ENCODE assay signal across 8 cellular contexts in the genomic region with DNA sequence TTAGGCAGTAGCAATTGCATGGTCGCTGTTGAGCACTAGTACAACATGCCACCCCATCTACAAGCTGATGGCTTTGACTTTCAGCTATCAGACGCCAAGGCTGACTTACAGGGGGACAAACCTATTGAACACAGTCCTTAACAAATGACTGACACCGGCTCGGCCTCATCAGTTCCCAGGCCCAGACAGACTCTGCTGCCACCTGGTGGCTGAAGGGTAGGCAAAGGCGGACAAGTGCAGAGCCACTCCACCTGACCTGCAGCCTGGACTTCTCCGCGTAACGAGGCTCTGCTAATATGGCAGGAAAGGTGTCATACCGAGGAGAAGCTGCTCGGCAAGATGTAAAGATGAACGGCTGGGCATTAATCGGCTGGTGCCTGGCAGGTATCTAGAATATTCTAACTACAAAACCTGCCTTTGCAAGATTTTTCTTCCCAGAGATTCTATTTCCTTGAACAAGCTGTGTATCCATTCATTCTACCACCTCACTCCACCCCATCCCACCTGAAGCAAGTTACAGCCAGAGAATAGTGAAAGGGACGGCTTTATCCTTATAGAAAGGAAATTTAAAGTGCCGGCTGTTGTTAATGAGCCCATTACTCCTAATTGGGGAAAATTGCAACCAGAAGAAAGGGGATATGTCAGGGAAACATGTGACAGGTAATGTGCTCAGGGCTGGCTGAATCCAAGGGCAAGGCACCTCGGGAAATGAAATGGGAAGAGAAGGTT.
DNase-seq lines count a peak whose midpoint lies in the region; ATAC-seq, FAIRE-seq and TF ChIP-seq lines count a peak whose summit lies in the region.

No MANE protein-coding gene starts in this region.

- peak; percentile 73 to 76 for DNase-seq in A549 (ENCODE audit: low read depth in 1 of 2, low spot score in 1 of 2)
- peak; percentile 12 to 31 for DNase-seq in Kasumi-1 (lab: John Stamatoyannopoulos, UW)
- DNase-seq in SJCRH30 = peak; percentile 45 to 70
- DNase-seq in amniotic epithelial cell (ENCODE audit: low read depth) = peak; percentile 36
- DNase-seq in hypothalamus (lab: John Stamatoyannopoulos, UW) = peak in 42 of 51 donors; percentile 12 to 92 (median 54)
- DNase-seq in stimulated activated CD4-positive, alpha-beta T cell treated with anti-CD3 and anti-CD28 coated beads, Interleukin-15, amount 100 ng/mL, for 24 hours = peak; percentile 77
- DNase-seq in NCI-H226 = no peak

- WGBS in A549 (ENCODE audit: missing lambda C conversion rate) = 12% methylated on average over 15 of the region's 15 CpGs

- POLR2A ChIA-PET in A549 (lab: Yijun Ruan, JAX) = no interaction called here

- H3K4me3 ChIP-seq in A549 (no peak overlapping the region), SJCRH30 (no peak overlapping the region)

- peak; percentile 97 to 99 for ATAC-seq in A549
- peak; percentile 84 for ATAC-seq in GM18519 (IDR thresholded peaks at IDR 0.05; ENCODE audit: low FRiP score, unreplicated experiment)

- peak; percentile 83 for TF ChIP-seq CTCF in A549 (IDR thresholded peaks at IDR 0.05)

- H3K27ac ChIP-seq in A549 (no peak overlapping the region), SJCRH30 (no peak overlapping the region)

- TF ChIP-seq RAD21 in A549 (conservative IDR thresholded peaks at IDR 0.05 in 1 of 2, IDR thresholded peaks at IDR 0.05 in 1 of 2) = peak; percentile 85 to 92

- no peaks in the 10 kb centered on the region for H3K36me3 ChIP-seq in SJCRH30

- no peaks in the 10 kb centered on the region for H3K9me3 ChIP-seq in A549
- no peaks in the 10 kb centered on the region for H3K9me3 ChIP-seq in SJCRH30 (replicated peaks)

- 0 out of 2 replicates have a peak, but pooled peaks cover 2% of the 10 kb centered on the region for H3K27me3 ChIP-seq in SJCRH30

- peak; percentile 36 for FAIRE-seq in A549 (lab: Jason Lieb, UNC)

- H3K4me2 ChIP-seq in A549 = peak overlapping the region; percentile 17; the same call in 2 of the 3 replicates

- no peak for TF ChIP-seq POLR2A in A549 (IDR thresholded peaks at IDR 0.05; ENCODE audit: low read length)

- TF ChIP-seq EP300 in A549 (IDR thresholded peaks at IDR 0.05) = no peak

- CTCF ChIA-PET in A549 (lab: Yijun Ruan, JAX) = interaction anchor here (0.6 to 8.8 kb wide), 68 partner anchors 9 to 1578 kb away, joined by 3 to 100 read pairs (median 4); a partner anchor contains a TSS

- H3K4me1 ChIP-seq in A549 (no peaks in the 10 kb centered on the region), SJCRH30 (no peaks in the 10 kb centered on the region)

TF ChIP-seq in A549, 52 proteins besides CTCF, POLR2A, EP300 and RAD21:
- no peak for TF ChIP-seq NPAS2 (CRISPR knock-in tag; IDR thresholded peaks at IDR 0.05; ENCODE audit: borderline replicate concordance)
- TF ChIP-seq SMC3 (IDR thresholded peaks at IDR 0.05) = peak; percentile 93
